In genomic region chr4:166941629-166942028, GRCh38 we compare ENCODE assay signal across 13 cellular contexts.
DNase-seq lines count a peak whose midpoint lies in the region; ATAC-seq and TF ChIP-seq lines count a peak whose summit lies in the region.
"Had no signal": no experiment of that assay in that cellular context is flagged by ENCODE, and none has a peak within 500 bp of the region (broad histone marks: within the 10 kb centered on the region; RNA-seq: fewer than 3 reads in every experiment).

No MANE protein-coding gene starts in this region.

- H3K9ac ChIP-seq in SU-DHL-6 (ENCODE audit: low read length), result no peak overlapping the region

- H3K27me3 Mint-ChIP-seq in activated T-cell treated with anti-CD3 and anti-CD28 coated beads, Interleukin-2, amount 50 U/mL, for 72 hours (ENCODE audit: low read depth), result no peaks in the 10 kb centered on the region
- H3K27me3 Mint-ChIP-seq in activated T-cell treated with anti-CD3 and anti-CD28 coated beads, Interleukin-2, amount 50 U/mL, for 24 hours, result no peaks in the 10 kb centered on the region
- H3K27me3 Mint-ChIP-seq: central memory CD8-positive, alpha-beta T cell had no signal

- H3K4me3 Mint-ChIP-seq in activated T-cell treated with anti-CD3 and anti-CD28 coated beads, Interleukin-2, amount 50 U/mL, for 72 hours, result no peak overlapping the region
- H3K4me3 Mint-ChIP-seq in activated T-cell treated with anti-CD3 and anti-CD28 coated beads, Interleukin-2, amount 50 U/mL, for 24 hours, result no peak overlapping the region
- H3K4me3 Mint-ChIP-seq in stimulated activated effector memory CD8-positive, alpha-beta T cell treated with anti-CD3 and anti-CD28 coated beads, Interleukin-12 subunit alpha, Interleukin-12 subunit beta, amount 100 ng/mL, for 72 hours, result no peak overlapping the region
- H3K4me3 Mint-ChIP-seq: central memory CD8-positive, alpha-beta T cell had no signal

- H3K36me3 Mint-ChIP-seq in activated T-cell treated with anti-CD3 and anti-CD28 coated beads, Interleukin-2, amount 50 U/mL, for 72 hours (ENCODE audit: insufficient read depth in 2 of 2), result no peaks in the 10 kb centered on the region
- no peaks in the 10 kb centered on the region for H3K36me3 Mint-ChIP-seq in activated T-cell treated with anti-CD3 and anti-CD28 coated beads, Interleukin-2, amount 50 U/mL, for 24 hours (ENCODE audit: low read depth)
- H3K36me3 Mint-ChIP-seq in stimulated activated effector memory CD8-positive, alpha-beta T cell treated with anti-CD3 and anti-CD28 coated beads, Interleukin-12 subunit alpha, Interleukin-12 subunit beta, amount 100 ng/mL, for 72 hours, result no peaks in the 10 kb centered on the region

- H3K9me2 ChIP-seq in SU-DHL-6 (replicated peaks; ENCODE audit: insufficient read depth, low read length), result no peaks in the 10 kb centered on the region

- peak; percentile 92 to 98 for ATAC-seq in activated T-cell treated with anti-CD3 and anti-CD28 coated beads, Interleukin-2, amount 50 U/mL, for 72 hours (replicated peaks in 1 of 2)
- ATAC-seq in HG02885 (IDR thresholded peaks at IDR 0.05; ENCODE audit: poor library complexity, unreplicated experiment), result peak; percentile 75
- ATAC-seq in stimulated activated effector memory CD8-positive, alpha-beta T cell treated with anti-CD3 and anti-CD28 coated beads, Interleukin-12 subunit alpha, Interleukin-12 subunit beta, amount 100 ng/mL, for 72 hours, result peak; percentile 76
- ATAC-seq: left colon had no signal

- peaks cover 5 to 7% of the 10 kb centered on the region in 2 donors for H3K9me3 Mint-ChIP-seq in activated T-cell treated with anti-CD3 and anti-CD28 coated beads, Interleukin-2, amount 50 U/mL, for 72 hours
- H3K9me3 Mint-ChIP-seq in activated T-cell treated with anti-CD3 and anti-CD28 coated beads, Interleukin-2, amount 50 U/mL, for 24 hours, result peaks cover 11% of the 10 kb centered on the region
- peaks cover 14% of the 10 kb centered on the region for H3K9me3 Mint-ChIP-seq in stimulated activated effector memory CD8-positive, alpha-beta T cell treated with anti-CD3 and anti-CD28 coated beads, Interleukin-12 subunit alpha, Interleukin-12 subunit beta, amount 100 ng/mL, for 72 hours

- no peaks in the 10 kb centered on the region for H3K9me3 ChIP-seq in SU-DHL-6 (ENCODE audit: insufficient read depth, low read length)

- peak overlapping the region; percentile 46 for H2AFZ ChIP-seq in SU-DHL-6 (ENCODE audit: low read depth, low read length, severe bottlenecking)

- H3F3A ChIP-seq in SU-DHL-6 (ENCODE audit: insufficient read depth), result no peaks in the 10 kb centered on the region; the same call in 1 of the 2 replicates

- TF ChIP-seq CTCF in SU-DHL-6 (IDR thresholded peaks at IDR 0.05; ENCODE audit: insufficient read depth, low read length, poor library complexity, severe bottlenecking), result no peak
- TF ChIP-seq CTCF in coronary artery (IDR thresholded peaks at IDR 0.05), result no peak

- H3K27ac ChIP-seq in SU-DHL-6 (ENCODE audit: low read depth, low read length) (no peak overlapping the region), coronary artery (no peak overlapping the region)

- H3K4me1 Mint-ChIP-seq in activated T-cell treated with anti-CD3 and anti-CD28 coated beads, Interleukin-2, amount 50 U/mL, for 72 hours (ENCODE audit: low read depth), result no peaks in the 10 kb centered on the region
- no peaks in the 10 kb centered on the region for H3K4me1 Mint-ChIP-seq in activated T-cell treated with anti-CD3 and anti-CD28 coated beads, Interleukin-2, amount 50 U/mL, for 24 hours (ENCODE audit: low read depth)
- no peaks in the 10 kb centered on the region for H3K4me1 Mint-ChIP-seq in stimulated activated effector memory CD8-positive, alpha-beta T cell treated with anti-CD3 and anti-CD28 coated beads, Interleukin-12 subunit alpha, Interleukin-12 subunit beta, amount 100 ng/mL, for 72 hours
- H3K4me1 Mint-ChIP-seq: central memory CD8-positive, alpha-beta T cell had no signal

- no peak overlapping the region for H3K4me2 ChIP-seq in SU-DHL-6 (ENCODE audit: low read depth, low read length, poor library complexity, severe bottlenecking)

- H4K20me1 ChIP-seq in SU-DHL-6 (ENCODE audit: low read depth, low read length), result no peaks in the 10 kb centered on the region

- H3K27ac Mint-ChIP-seq in activated T-cell treated with anti-CD3 and anti-CD28 coated beads, Interleukin-2, amount 50 U/mL, for 72 hours, result no peak overlapping the region
- no peak overlapping the region for H3K27ac Mint-ChIP-seq in activated T-cell treated with anti-CD3 and anti-CD28 coated beads, Interleukin-2, amount 50 U/mL, for 24 hours
- H3K27ac Mint-ChIP-seq in stimulated activated effector memory CD8-positive, alpha-beta T cell treated with anti-CD3 and anti-CD28 coated beads, Interleukin-12 subunit alpha, Interleukin-12 subunit beta, amount 100 ng/mL, for 72 hours, result no peak overlapping the region

- H3K79me2 ChIP-seq in SU-DHL-6 (ENCODE audit: insufficient read depth, low read length), result no peaks in the 10 kb centered on the region

- peaks cover 2% of the 10 kb centered on the region; the same call in 1 of the 2 replicates for H3K36me3 ChIP-seq in SU-DHL-6 (ENCODE audit: low read length)

- H3K4me3 ChIP-seq in SU-DHL-6 (ENCODE audit: insufficient read depth, low read length, poor library complexity, severe bottlenecking) (no peak overlapping the region), coronary artery (no peak overlapping the region)

- H3K27me3 ChIP-seq in SU-DHL-6 (ENCODE audit: low read length), result no peaks in the 10 kb centered on the region

- DNase-seq in activated T-cell treated with anti-CD3 and anti-CD28 coated beads, Interleukin-2, amount 50 U/mL, for 72 hours, result peak; percentile 6 to 48
- DNase-seq in activated T-cell treated with anti-CD3 and anti-CD28 coated beads, Interleukin-2, amount 50 U/mL, for 24 hours, result no peak
- DNase-seq in stimulated activated effector memory CD8-positive, alpha-beta T cell treated with anti-CD3 and anti-CD28 coated beads, Interleukin-12 subunit alpha, Interleukin-12 subunit beta, amount 100 ng/mL, for 72 hours (ENCODE audit: low spot score in 2 of 2), result no peak
- DNase-seq in coronary artery (ENCODE audit: low spot score), result no peak
- DNase-seq in NCI-H2196 treated with DMSO at 0.1 percent for 48 hours (lab: John Stamatoyannopoulos, UW; ENCODE audit: unreplicated experiment), result no peak
- DNase-seq in germinal center (ENCODE audit: low spot score), result no peak
- DNase-seq: activated T-cell treated with anti-CD3 and anti-CD28 coated beads for 4 hours, DND-41, left colon, NCI-H526 had no signal

Comparison
In these comparisons a context has a peak if more than half of its experiments do, and no peak if none do; other contexts are left out.
1. DNase-seq: peak in activated T-cell treated with anti-CD3 and anti-CD28 coated beads, Interleukin-2, amount 50 U/mL, for 72 hours (2 of 2); none in activated T-cell treated with anti-CD3 and anti-CD28 coated beads, Interleukin-2, amount 50 U/mL, for 24 hours (single experiment), stimulated activated effector memory CD8-positive, alpha-beta T cell treated with anti-CD3 and anti-CD28 coated beads, Interleukin-12 subunit alpha, Interleukin-12 subunit beta, amount 100 ng/mL, for 72 hours (0 of 2), coronary artery (single experiment), NCI-H2196 treated with DMSO at 0.1 percent for 48 hours (single experiment) and germinal center (single experiment).
2. Peak in every context shown above with its lines, with median percentiles within 50 percentile points of each other: ATAC-seq.